8 cellular contexts compared by ENCODE assay signal in the genomic region with DNA sequence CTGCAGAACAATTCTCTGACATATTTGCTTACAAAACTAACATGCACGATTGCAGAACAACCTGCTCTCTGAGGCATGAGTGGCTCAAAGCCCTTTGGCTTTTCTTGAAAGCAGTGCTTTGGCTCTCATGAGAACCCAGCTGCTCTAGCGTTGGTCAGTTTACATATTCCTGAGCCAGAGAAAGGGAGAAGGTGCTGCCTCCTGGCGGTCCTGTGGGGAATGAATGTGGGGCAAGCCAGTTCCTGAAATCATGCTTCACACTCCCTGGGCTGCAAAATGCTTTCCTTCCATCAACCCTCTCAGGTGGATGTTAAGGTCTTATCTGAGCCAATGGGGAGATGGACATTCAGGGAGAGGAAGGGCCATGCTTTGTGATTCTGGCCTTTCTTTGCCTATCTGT.
DNase-seq lines count a peak whose midpoint lies in the region; TF ChIP-seq lines count a peak whose summit lies in the region.

No MANE protein-coding gene starts in this region.

- H3K9me3 Mint-ChIP-seq in activated CD4-positive, alpha-beta T cell treated with anti-CD3 and anti-CD28 coated beads, Interleukin-2, amount 10 ng/mL, durations not matched to agents 24 days and 14 days, result peaks cover 6% of the 10 kb centered on the region
- H3K9me3 Mint-ChIP-seq in mesothelial cell of epicardium, result peaks cover 5% of the 10 kb centered on the region

- no peaks in the 10 kb centered on the region for H3K4me1 Mint-ChIP-seq in activated CD4-positive, alpha-beta T cell treated with anti-CD3 and anti-CD28 coated beads, Interleukin-2, amount 10 ng/mL, durations not matched to agents 24 days and 14 days
- H3K4me1 Mint-ChIP-seq in mesothelial cell of epicardium, result no peaks in the 10 kb centered on the region

- no peak overlapping the region for H3K4me3 ChIP-seq in dorsolateral prefrontal cortex

- no peak overlapping the region for H3K27ac Mint-ChIP-seq in activated CD4-positive, alpha-beta T cell treated with anti-CD3 and anti-CD28 coated beads, Interleukin-2, amount 10 ng/mL, durations not matched to agents 24 days and 14 days
- H3K27ac Mint-ChIP-seq in mesothelial cell of epicardium, result no peak overlapping the region

- H3K27ac ChIP-seq in dorsolateral prefrontal cortex, result peak overlapping the region in 3 of 59 donors; percentile 8 to 36 (median 12)

- H3K27me3 Mint-ChIP-seq in activated CD4-positive, alpha-beta T cell treated with anti-CD3 and anti-CD28 coated beads, Interleukin-2, amount 10 ng/mL, durations not matched to agents 24 days and 14 days, result peaks cover 9% of the 10 kb centered on the region
- H3K27me3 Mint-ChIP-seq in mesothelial cell of epicardium (ENCODE audit: low read depth), result peaks cover 38% of the 10 kb centered on the region

- peaks cover 0 to 7% (median 0%) of the 10 kb centered on the region in 45 donors for H3K27me3 ChIP-seq in dorsolateral prefrontal cortex

- H3K36me3 Mint-ChIP-seq in activated CD4-positive, alpha-beta T cell treated with anti-CD3 and anti-CD28 coated beads, Interleukin-2, amount 10 ng/mL, durations not matched to agents 24 days and 14 days (ENCODE audit: low read depth), result no peaks in the 10 kb centered on the region
- H3K36me3 Mint-ChIP-seq in mesothelial cell of epicardium, result no peaks in the 10 kb centered on the region

- intact Hi-C loops in activated CD4-positive, alpha-beta T cell treated with anti-CD3 and anti-CD28 coated beads, Interleukin-2, amount 10 ng/mL, durations not matched to agents 24 days and 14 days (cut with micrococcal nuclease), result loop anchor here (1.0 to 5.0 kb wide), 2 partner anchors 120 to 715 kb away; no protein-coding TSS in a partner anchor
- intact Hi-C loops in dorsolateral prefrontal cortex (cut with DNase I), result loop anchor here (2.0 to 10.0 kb wide), 4 partner anchors 114 to 718 kb away; no protein-coding TSS in a partner anchor

- DNase-seq in NCI-H1417 (lab: John Stamatoyannopoulos, UW), result peak; percentile 7 to 71 (median 34)
- no peak for DNase-seq in NCI-H1417 treated with DMSO at 0.1 percent for 48 hours (lab: John Stamatoyannopoulos, UW)
- DNase-seq in NCI-H2227 (lab: John Stamatoyannopoulos, UW; ENCODE audit: unreplicated experiment), result peak; percentile 62
- peak; percentile 83 for DNase-seq in activated CD4-positive, alpha-beta T cell treated with anti-CD3 and anti-CD28 coated beads, Interleukin-2, amount 10 ng/mL, durations not matched to agents 24 days and 14 days
- DNase-seq in dorsolateral prefrontal cortex, result peak in 9 of 10 donors; percentile 47 to 79 (median 68)
- peak; percentile 36 to 74 for DNase-seq in mesothelial cell of epicardium (ENCODE audit: low spot score in 2 of 2, unreplicated experiment in 2 of 2)
- peak; percentile 32 to 45 for DNase-seq in stimulated activated CD8-positive, alpha-beta memory T cell treated with anti-CD3 and anti-CD28 coated beads, Interleukin-2, amount 100 ng/mL, for 48 hours (ENCODE audit: low read depth in 2 of 2)
- DNase-seq in COR-L47 (lab: John Stamatoyannopoulos, UW), result no peak

- TF ChIP-seq CTCF in dorsolateral prefrontal cortex (IDR thresholded peaks at IDR 0.05 in 54 of 56, conservative IDR thresholded peaks at IDR 0.05 in 2 of 56; ENCODE audit: low read depth in 1 of 56, partially characterized antibody in 56 of 56), result peak; percentile 46 to 86 (median 75)
- peak; percentile 68 for TF ChIP-seq CTCF in mesothelial cell of epicardium (IDR thresholded peaks at IDR 0.05; ENCODE audit: unreplicated experiment)

- no peak overlapping the region for H3K4me3 Mint-ChIP-seq in activated CD4-positive, alpha-beta T cell treated with anti-CD3 and anti-CD28 coated beads, Interleukin-2, amount 10 ng/mL, durations not matched to agents 24 days and 14 days
- H3K4me3 Mint-ChIP-seq in mesothelial cell of epicardium, result no peak overlapping the region

Comparison
In these comparisons a context has a peak if more than half of its experiments do, and no peak if none do; other contexts are left out.
1. DNase-seq: peak in NCI-H1417 (3 of 3), NCI-H2227 (single experiment), activated CD4-positive, alpha-beta T cell treated with anti-CD3 and anti-CD28 coated beads, Interleukin-2, amount 10 ng/mL, durations not matched to agents 24 days and 14 days (single experiment), dorsolateral prefrontal cortex (9 of 10), mesothelial cell of epicardium (2 of 2) and stimulated activated CD8-positive, alpha-beta memory T cell treated with anti-CD3 and anti-CD28 coated beads, Interleukin-2, amount 100 ng/mL, for 48 hours (2 of 2); none in NCI-H1417 treated with DMSO at 0.1 percent for 48 hours (single experiment) and COR-L47 (single experiment).